23 cellular contexts compared by ENCODE assay signal in the genomic region with DNA sequence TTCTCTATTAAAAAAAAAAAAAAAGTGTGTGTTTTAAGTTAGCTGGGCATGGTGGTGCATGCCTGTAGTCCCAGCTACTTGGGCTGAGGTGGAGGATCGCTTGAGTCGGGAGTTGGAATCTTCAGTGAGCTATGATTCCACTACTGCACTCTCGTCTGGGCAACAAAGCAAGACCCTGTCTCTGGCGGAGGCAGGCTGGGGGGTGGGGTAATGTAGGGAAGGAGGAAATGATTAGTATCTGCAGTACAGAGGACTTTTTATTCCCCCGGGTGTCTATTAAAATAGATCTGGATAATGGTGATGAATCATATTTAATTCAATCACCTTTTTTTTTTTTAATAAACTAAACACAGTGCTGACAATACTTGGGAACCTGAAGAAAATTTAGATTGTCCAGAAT.
"Had no signal": no experiment of that assay in that cellular context is flagged by ENCODE, and none has a peak within 500 bp of the region (broad histone marks: within the 10 kb centered on the region; RNA-seq: fewer than 3 reads in every experiment).

No MANE protein-coding gene starts in this region.

- H3K4me2 ChIP-seq: smooth muscle cell had no signal

- H3K4me3 ChIP-seq: coronary artery, heart right ventricle, lower lobe of right lung, sigmoid colon, smooth muscle cell, thoracic aorta, vagina had no signal

- H3K9me3 ChIP-seq: heart right ventricle, lower lobe of right lung, sigmoid colon, thoracic aorta, vagina had no signal

- H3K9me3 Mint-ChIP-seq: activated T-helper 17 cell treated with anti-CD3 and anti-CD28 coated beads, Interleukin-2, amount 50 U/mL, for 72 hours; naive B cell; stimulated activated naive B cell treated with anti-CD40 and anti-IgM and Interleukin-4, amounts not matched to agents 10 μg/mL and 1 μg/mL and 100 μg/mL, for 72 hours; T-cell; type B pancreatic cell; WTC11 had no signal

- H3K27ac Mint-ChIP-seq: activated naive CD8-positive, alpha-beta T cell; stimulated activated naive B cell treated with anti-CD40 and anti-IgM and Interleukin-4, amounts not matched to agents 10 μg/mL and 1 μg/mL and 100 μg/mL, for 72 hours; type B pancreatic cell had no signal

- H3K27me3 Mint-ChIP-seq: activated naive CD8-positive, alpha-beta T cell; activated T-helper 17 cell treated with anti-CD3 and anti-CD28 coated beads, Interleukin-2, amount 50 U/mL, for 72 hours; naive B cell; stimulated activated naive B cell treated with anti-CD40 and anti-IgM and Interleukin-4, amounts not matched to agents 10 μg/mL and 1 μg/mL and 100 μg/mL, for 72 hours; T-cell; type B pancreatic cell had no signal

- ATAC-seq: activated T-helper 17 cell treated with anti-CD3 and anti-CD28 coated beads, Interleukin-2, amount 50 U/mL, for 72 hours; heart right ventricle; left lobe of liver; lower lobe of right lung; stimulated activated naive B cell treated with anti-CD40 and anti-IgM and Interleukin-4, amounts not matched to agents 10 μg/mL and 1 μg/mL and 100 μg/mL, for 72 hours; T-cell; WTC11 had no signal

- DNase-seq: activated CD4-positive, alpha-beta T cell treated with anti-CD3 and anti-CD28 coated beads, Interleukin-2, amount 50 U/mL, for 48 hours; amygdala; cerebellar nuclear complex; heart right ventricle; lower lobe of right lung; mesendoderm; naive B cell; sigmoid colon; stimulated activated CD4-positive, alpha-beta T cell treated with anti-CD3 and anti-CD28 coated beads, Interleukin-15, amount 100 ng/mL, for 24 hours; stimulated activated naive B cell treated with anti-CD40 and anti-IgM and Interleukin-4, amounts not matched to agents 10 μg/mL and 1 μg/mL and 100 μg/mL, for 72 hours; T-cell; T-helper 9 cell had no signal

- H3K27me3 ChIP-seq: heart right ventricle, sigmoid colon, vagina had no signal

- FAIRE-seq: endometrium, keratinocyte had no signal

- H3K27ac ChIP-seq: coronary artery, heart right ventricle, lower lobe of right lung, sigmoid colon, thoracic aorta, vagina had no signal

- H3K4me3 Mint-ChIP-seq: activated naive CD8-positive, alpha-beta T cell; activated T-helper 17 cell treated with anti-CD3 and anti-CD28 coated beads, Interleukin-2, amount 50 U/mL, for 72 hours; naive B cell; stimulated activated naive B cell treated with anti-CD40 and anti-IgM and Interleukin-4, amounts not matched to agents 10 μg/mL and 1 μg/mL and 100 μg/mL, for 72 hours; T-cell; type B pancreatic cell; WTC11 had no signal
